In the genomic region with DNA sequence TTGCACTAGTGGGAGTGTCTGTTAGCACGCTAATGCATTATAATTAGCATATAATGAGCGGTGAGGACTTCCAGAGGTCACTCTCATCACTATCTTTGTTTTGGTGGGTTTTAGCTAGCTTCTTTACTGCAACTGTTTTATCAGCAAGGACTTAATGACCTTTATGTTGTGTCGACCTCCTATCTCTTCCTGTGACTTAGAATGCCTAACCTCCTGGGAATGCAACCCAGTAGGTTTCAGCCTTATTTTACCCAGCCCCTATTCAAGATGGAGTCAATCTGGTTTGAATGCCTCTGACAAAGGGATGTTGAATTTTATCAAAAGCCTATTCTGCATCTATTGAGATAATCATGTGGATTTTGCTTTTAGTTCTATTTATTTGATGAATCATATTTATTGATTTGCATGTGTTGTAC, we compare ENCODE assay signal across 2 cellular contexts.
TF ChIP-seq lines count a peak whose summit lies in the region.

No MANE protein-coding gene starts in this region.

TF ChIP-seq in H1, 55 proteins besides CTCF, POLR2A, EP300 and RAD21:
- TF ChIP-seq POLR2AphosphoS5 (IDR thresholded peaks at IDR 0.05; ENCODE audit: low read depth, low read length) (no peak), TEAD4 (IDR thresholded peaks at IDR 0.05; ENCODE audit: low read depth, low read length) (no peak), TAF1 (IDR thresholded peaks at IDR 0.05; ENCODE audit: low read depth, low read length) (no peak), KDM1A (IDR thresholded peaks at IDR 0.05; ENCODE audit: borderline replicate concordance, low read length) (no peak)

TF ChIP-seq in HEK293T, 16 proteins besides CTCF, POLR2A, EP300 and RAD21:
- TF ChIP-seq TARDBP (IDR thresholded peaks at IDR 0.05): no peak
- TF ChIP-seq, protein P1, sequence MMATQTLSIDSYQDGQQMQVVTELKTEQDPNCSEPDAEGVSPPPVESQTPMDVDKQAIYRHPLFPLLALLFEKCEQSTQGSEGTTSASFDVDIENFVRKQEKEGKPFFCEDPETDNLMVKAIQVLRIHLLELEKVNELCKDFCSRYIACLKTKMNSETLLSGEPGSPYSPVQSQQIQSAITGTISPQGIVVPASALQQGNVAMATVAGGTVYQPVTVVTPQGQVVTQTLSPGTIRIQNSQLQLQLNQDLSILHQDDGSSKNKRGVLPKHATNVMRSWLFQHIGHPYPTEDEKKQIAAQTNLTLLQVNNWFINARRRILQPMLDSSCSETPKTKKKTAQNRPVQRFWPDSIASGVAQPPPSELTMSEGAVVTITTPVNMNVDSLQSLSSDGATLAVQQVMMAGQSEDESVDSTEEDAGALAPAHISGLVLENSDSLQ (IDR thresholded peaks at IDR 0.05): no peak
